ENCODE assay signal across 11 cellular contexts in genomic region chr12:6550294-6551062, GRCh38. TPM values are rescaled to one million over a fixed set of nuclear protein-coding genes. Genes with fewer than 3 reads are reported as not detected.
DNase-seq lines count a peak whose midpoint lies in the region; ATAC-seq lines count a peak whose summit lies in the region.
"Had no signal": no experiment of that assay in that cellular context is flagged by ENCODE, and none has a peak within 500 bp of the region (broad histone marks: within the 10 kb centered on the region; RNA-seq: fewer than 3 reads in every experiment).

No MANE protein-coding gene starts in this region.

- H3K9ac ChIP-seq in HUES6 (ENCODE audit: low read length) (peak overlapping the region; percentile 25), rectal smooth muscle tissue (ENCODE audit: low read length) (no peak overlapping the region)

- peaks cover 54% of the 10 kb centered on the region for H3K36me3 ChIP-seq in HUES6 (ENCODE audit: control insufficient read depth, insufficient read depth, low read length)
- peaks cover 22% of the 10 kb centered on the region for H3K36me3 ChIP-seq in rectal smooth muscle tissue (ENCODE audit: control insufficient read depth, insufficient read depth, low read length)

- ATAC-seq in GM18498 (IDR thresholded peaks at IDR 0.05; ENCODE audit: unreplicated experiment) = no peak
- no peak for ATAC-seq in GM19035 (IDR thresholded peaks at IDR 0.05; ENCODE audit: unreplicated experiment)
- ATAC-seq in esophagus mucosa = no peak

- H3K4me1 ChIP-seq in HUES6 (ENCODE audit: control insufficient read depth, insufficient read depth, low read length) = peaks cover 20% of the 10 kb centered on the region
- H3K4me1 ChIP-seq in rectal smooth muscle tissue (ENCODE audit: control insufficient read depth, insufficient read depth, low read length) = peaks cover 43% of the 10 kb centered on the region

- H3K9me3 ChIP-seq in HUES6 (ENCODE audit: control insufficient read depth, insufficient read depth, low read depth, low read length) = no peaks in the 10 kb centered on the region
- H3K9me3 ChIP-seq: Caco-2 had no signal

- H3K4me3 ChIP-seq in HUES6 (ENCODE audit: low read depth, low read length) (no peak overlapping the region), rectal smooth muscle tissue (ENCODE audit: low read length) (no peak overlapping the region)

- H3K27ac ChIP-seq in HUES6 (ENCODE audit: low read depth, low read length) (peak overlapping the region; percentile 14; the same call in 1 of the 2 replicates), epithelial cell of prostate (peak overlapping the region; percentile 64), rectal smooth muscle tissue (ENCODE audit: low read depth, low read length) (peak overlapping the region; percentile 87)

- no peak for DNase-seq in epithelial cell of prostate (ENCODE audit: low read depth, low spot score)
- DNase-seq: dermis blood vessel endothelial cell; NCI-H1436; SHP77 treated with DMSO at 0.1 percent for 48 hours; stimulated activated CD4-positive, alpha-beta T cell treated with anti-CD3 and anti-CD28 coated beads, Interleukin-2, amount 100 ng/mL, for 48 hours had no signal

- H3K27me3 ChIP-seq in HUES6 (ENCODE audit: control insufficient read depth, insufficient read depth, low read length) = no peaks in the 10 kb centered on the region
- H3K27me3 ChIP-seq in rectal smooth muscle tissue (ENCODE audit: control insufficient read depth, insufficient read depth, low read length) = no peaks in the 10 kb centered on the region

RNA-seq across cellular contexts. Expression of gene IFFO1, which starts 5.4 kb away (rescaled TPM):
- 1.2 TPM for total RNA-seq in esophagus mucosa

RNA-seq across cellular contexts. Expression of gene GAPDH, which starts 16.2 kb away (rescaled TPM):
- 3,825 TPM for total RNA-seq in esophagus mucosa

RNA-seq across cellular contexts. Expression of gene NOP2, which starts 17.6 kb away (rescaled TPM):
- 30.6 TPM for total RNA-seq in esophagus mucosa

RNA-seq across cellular contexts. Expression of gene NCAPD2, which starts 56.6 kb away (rescaled TPM):
- total RNA-seq in esophagus mucosa = 37.4 TPM

RNA-seq across cellular contexts. Expression of gene CHD4, which starts 56.7 kb away (rescaled TPM):
- 119 TPM for total RNA-seq in esophagus mucosa

Comparison
In these comparisons a context has a peak if more than half of its experiments do, and no peak if none do; other contexts are left out.
1. H3K27ac ChIP-seq: peak in every context shown above with its lines; median percentile 87 in rectal smooth muscle tissue; 64 in epithelial cell of prostate; 14 in HUES6.